ENCODE assay signal across 1 cellular context in the genomic region with DNA sequence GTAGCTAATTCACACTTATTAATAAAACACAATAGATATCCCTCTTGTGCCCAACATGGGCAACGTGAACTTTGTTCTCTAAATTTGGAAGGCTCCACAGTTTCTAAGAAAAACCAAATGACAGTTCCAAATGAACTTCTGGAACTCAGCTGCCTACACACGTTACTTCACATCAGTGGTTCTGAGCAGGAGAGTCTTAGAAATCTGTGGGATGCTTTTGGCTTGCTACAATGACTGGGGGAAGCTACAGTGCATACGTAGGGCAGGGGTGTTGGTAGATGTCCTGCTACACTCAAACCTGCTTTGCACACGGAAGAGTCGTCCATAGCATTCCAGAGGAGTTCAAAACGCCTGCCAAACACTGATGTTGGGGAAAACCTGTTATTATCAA.
TF ChIP-seq lines count a peak whose summit lies in the region.

No MANE protein-coding gene starts in this region.

TF ChIP-seq in HepG2, 621 proteins besides CTCF, POLR2A, EP300 and RAD21:
- TF ChIP-seq, protein P1, sequence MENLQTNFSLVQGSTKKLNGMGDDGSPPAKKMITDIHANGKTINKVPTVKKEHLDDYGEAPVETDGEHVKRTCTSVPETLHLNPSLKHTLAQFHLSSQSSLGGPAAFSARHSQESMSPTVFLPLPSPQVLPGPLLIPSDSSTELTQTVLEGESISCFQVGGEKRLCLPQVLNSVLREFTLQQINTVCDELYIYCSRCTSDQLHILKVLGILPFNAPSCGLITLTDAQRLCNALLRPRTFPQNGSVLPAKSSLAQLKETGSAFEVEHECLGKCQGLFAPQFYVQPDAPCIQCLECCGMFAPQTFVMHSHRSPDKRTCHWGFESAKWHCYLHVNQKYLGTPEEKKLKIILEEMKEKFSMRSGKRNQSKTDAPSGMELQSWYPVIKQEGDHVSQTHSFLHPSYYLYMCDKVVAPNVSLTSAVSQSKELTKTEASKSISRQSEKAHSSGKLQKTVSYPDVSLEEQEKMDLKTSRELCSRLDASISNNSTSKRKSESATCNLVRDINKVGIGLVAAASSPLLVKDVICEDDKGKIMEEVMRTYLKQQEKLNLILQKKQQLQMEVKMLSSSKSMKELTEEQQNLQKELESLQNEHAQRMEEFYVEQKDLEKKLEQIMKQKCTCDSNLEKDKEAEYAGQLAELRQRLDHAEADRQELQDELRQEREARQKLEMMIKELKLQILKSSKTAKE (CRISPR knock-in tag; IDR thresholded peaks at IDR 0.05; ENCODE audit: borderline replicate concordance), result peak; percentile 35; the same call in 1 of the 2 replicates
- peak; percentile 57 for TF ChIP-seq IKZF4 (CRISPR knock-in tag; IDR thresholded peaks at IDR 0.05; ENCODE audit: borderline replicate concordance, low read depth, not compliant biosample characterization)
- TF ChIP-seq MEF2D (CRISPR knock-in tag; IDR thresholded peaks at IDR 0.05), result no peak; the same call in 1 of the 2 replicates
- TF ChIP-seq, protein P2, sequence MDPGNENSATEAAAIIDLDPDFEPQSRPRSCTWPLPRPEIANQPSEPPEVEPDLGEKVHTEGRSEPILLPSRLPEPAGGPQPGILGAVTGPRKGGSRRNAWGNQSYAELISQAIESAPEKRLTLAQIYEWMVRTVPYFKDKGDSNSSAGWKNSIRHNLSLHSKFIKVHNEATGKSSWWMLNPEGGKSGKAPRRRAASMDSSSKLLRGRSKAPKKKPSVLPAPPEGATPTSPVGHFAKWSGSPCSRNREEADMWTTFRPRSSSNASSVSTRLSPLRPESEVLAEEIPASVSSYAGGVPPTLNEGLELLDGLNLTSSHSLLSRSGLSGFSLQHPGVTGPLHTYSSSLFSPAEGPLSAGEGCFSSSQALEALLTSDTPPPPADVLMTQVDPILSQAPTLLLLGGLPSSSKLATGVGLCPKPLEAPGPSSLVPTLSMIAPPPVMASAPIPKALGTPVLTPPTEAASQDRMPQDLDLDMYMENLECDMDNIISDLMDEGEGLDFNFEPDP (CRISPR knock-in tag; conservative IDR thresholded peaks at IDR 0.05), result 0 out of 2 replicates have a peak, but pooled peaks have one; percentile 14
- peak; percentile 34 for TF ChIP-seq RBM22 (optimal IDR thresholded peaks at IDR 0.05; ENCODE audit: low read length)
- TF ChIP-seq SKI (IDR thresholded peaks at IDR 0.05; ENCODE audit: partially characterized antibody), result no peak
- TF ChIP-seq, protein P3, sequence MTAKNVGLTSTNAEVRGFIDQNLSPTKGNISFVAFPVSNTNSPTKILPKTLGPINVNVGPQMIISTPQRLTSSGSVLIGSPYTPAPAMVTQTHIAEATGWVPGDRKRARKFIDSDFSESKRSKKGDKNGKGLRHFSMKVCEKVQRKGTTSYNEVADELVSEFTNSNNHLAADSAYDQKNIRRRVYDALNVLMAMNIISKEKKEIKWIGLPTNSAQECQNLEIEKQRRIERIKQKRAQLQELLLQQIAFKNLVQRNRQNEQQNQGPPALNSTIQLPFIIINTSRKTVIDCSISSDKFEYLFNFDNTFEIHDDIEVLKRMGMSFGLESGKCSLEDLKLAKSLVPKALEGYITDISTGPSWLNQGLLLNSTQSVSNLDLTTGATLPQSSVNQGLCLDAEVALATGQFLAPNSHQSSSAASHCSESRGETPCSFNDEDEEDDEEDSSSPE (CRISPR knock-in tag; IDR thresholded peaks at IDR 0.05), result 0 out of 2 replicates have a peak, but pooled peaks have one; percentile 17
- TF ChIP-seq KDM4B (CRISPR knock-in tag; IDR thresholded peaks at IDR 0.05), result no peak
- peak; percentile 26 for TF ChIP-seq PHF5A (CRISPR knock-in tag; IDR thresholded peaks at IDR 0.05; ENCODE audit: low read depth, unreplicated experiment)
- no peak for TF ChIP-seq EHMT2 (IDR thresholded peaks at IDR 0.05; ENCODE audit: borderline replicate concordance, low read depth, low read length)
- no peak for TF ChIP-seq MAF1 (CRISPR knock-in tag; IDR thresholded peaks at IDR 0.05; ENCODE audit: borderline replicate concordance)
- TF ChIP-seq, protein P4, sequence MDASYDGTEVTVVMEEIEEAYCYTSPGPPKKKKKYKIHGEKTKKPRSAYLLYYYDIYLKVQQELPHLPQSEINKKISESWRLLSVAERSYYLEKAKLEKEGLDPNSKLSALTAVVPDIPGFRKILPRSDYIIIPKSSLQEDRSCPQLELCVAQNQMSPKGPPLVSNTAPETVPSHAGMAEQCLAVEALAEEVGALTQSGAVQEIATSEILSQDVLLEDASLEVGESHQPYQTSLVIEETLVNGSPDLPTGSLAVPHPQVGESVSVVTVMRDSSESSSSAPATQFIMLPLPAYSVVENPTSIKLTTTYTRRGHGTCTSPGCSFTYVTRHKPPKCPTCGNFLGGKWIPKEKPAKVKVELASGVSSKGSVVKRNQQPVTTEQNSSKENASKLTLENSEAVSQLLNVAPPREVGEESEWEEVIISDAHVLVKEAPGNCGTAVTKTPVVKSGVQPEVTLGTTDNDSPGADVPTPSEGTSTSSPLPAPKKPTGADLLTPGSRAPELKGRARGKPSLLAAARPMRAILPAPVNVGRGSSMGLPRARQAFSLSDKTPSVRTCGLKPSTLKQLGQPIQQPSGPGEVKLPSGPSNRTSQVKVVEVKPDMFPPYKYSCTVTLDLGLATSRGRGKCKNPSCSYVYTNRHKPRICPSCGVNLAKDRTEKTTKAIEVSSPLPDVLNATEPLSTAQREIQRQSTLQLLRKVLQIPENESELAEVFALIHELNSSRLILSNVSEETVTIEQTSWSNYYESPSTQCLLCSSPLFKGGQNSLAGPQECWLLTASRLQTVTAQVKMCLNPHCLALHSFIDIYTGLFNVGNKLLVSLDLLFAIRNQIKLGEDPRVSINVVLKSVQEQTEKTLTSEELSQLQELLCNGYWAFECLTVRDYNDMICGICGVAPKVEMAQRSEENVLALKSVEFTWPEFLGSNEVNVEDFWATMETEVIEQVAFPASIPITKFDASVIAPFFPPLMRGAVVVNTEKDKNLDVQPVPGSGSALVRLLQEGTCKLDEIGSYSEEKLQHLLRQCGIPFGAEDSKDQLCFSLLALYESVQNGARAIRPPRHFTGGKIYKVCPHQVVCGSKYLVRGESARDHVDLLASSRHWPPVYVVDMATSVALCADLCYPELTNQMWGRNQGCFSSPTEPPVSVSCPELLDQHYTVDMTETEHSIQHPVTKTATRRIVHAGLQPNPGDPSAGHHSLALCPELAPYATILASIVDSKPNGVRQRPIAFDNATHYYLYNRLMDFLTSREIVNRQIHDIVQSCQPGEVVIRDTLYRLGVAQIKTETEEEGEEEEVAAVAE (CRISPR knock-in tag; IDR thresholded peaks at IDR 0.05; ENCODE audit: borderline replicate concordance), result no peak
